4 cellular contexts compared by ENCODE assay signal in the genomic region with DNA sequence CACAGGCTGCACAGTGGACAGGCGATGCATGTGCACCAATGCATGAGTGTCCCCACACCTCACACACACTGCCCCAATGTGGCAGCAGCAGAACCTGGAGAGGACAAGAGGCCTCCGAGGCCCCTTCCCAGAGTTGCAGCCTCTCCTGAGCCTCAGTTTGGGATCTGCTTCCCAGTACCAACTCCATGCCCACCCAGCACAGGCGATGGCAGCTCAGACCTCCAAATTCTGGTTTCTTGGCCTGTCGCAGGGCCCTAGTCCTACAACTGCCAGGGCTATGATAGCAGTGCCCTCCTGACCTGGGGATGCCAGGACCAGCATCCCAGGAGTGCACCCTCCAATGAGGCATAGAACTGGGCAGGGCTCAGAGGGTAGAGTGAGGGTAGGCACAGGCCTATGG.
"Had no signal": no experiment of that assay in that cellular context is flagged by ENCODE, and none has a peak within 500 bp of the region (broad histone marks: within the 10 kb centered on the region; RNA-seq: fewer than 3 reads in every experiment).

No MANE protein-coding gene starts in this region.

- H3K4me2 ChIP-seq: GM23338 had no signal

- H3K9me3 Mint-ChIP-seq: GM23338, H9 had no signal

- H3K4me3 Mint-ChIP-seq: GM23338, H9 had no signal

- H3K4me1 Mint-ChIP-seq: GM23338, H9 had no signal

- H2AFZ ChIP-seq: GM23338 had no signal

- DNase-seq: H9, HCEC 1CT, IMR-90 had no signal

- H3K4me3 ChIP-seq: GM23338 had no signal

- ATAC-seq: GM23338 had no signal

- H3K27ac Mint-ChIP-seq: GM23338 had no signal
